1 cellular context compared by ENCODE assay signal in genomic region chr12:132429932-132430643, GRCh38.
TF ChIP-seq lines count a peak whose summit lies in the region.

No MANE protein-coding gene starts in this region.

TF ChIP-seq in H1, 55 proteins besides CTCF, POLR2A, EP300 and RAD21 (continued from another document):
- no peak for TF ChIP-seq CHD7 (IDR thresholded peaks at IDR 0.05; ENCODE audit: insufficient replicate concordance, low read length)
- no peak for TF ChIP-seq BCL11A (IDR thresholded peaks at IDR 0.05; ENCODE audit: low read depth in 2 of 2, low read length in 2 of 2)
- no peak for TF ChIP-seq ASH2L (IDR thresholded peaks at IDR 0.05; ENCODE audit: low read length)
- TF ChIP-seq BRCA1 (IDR thresholded peaks at IDR 0.05; ENCODE audit: low read depth, low read length) = no peak
- TF ChIP-seq POLR2AphosphoS5 (IDR thresholded peaks at IDR 0.05; ENCODE audit: low read depth, low read length) = no peak
- TF ChIP-seq RFX5 (IDR thresholded peaks at IDR 0.05; ENCODE audit: borderline replicate concordance, low read depth, low read length) = no peak
- TF ChIP-seq EZH2 (IDR thresholded peaks at IDR 0.05; ENCODE audit: low read depth, low read length, severe bottlenecking) = no peak
- no peak for TF ChIP-seq ATF3 (IDR thresholded peaks at IDR 0.05; ENCODE audit: insufficient read depth, low read depth, low read length)
- no peak for TF ChIP-seq CREB1 (IDR thresholded peaks at IDR 0.05)
